24 cellular contexts compared by ENCODE assay signal in genomic region chr4:66035701-66036100, GRCh38.
"Had no signal": no experiment of that assay in that cellular context is flagged by ENCODE, and none has a peak within 500 bp of the region (broad histone marks: within the 10 kb centered on the region; RNA-seq: fewer than 3 reads in every experiment).

No MANE protein-coding gene starts in this region.

- H3K9me3 ChIP-seq: colonic mucosa, esophagus squamous epithelium, gastrocnemius medialis, left lung, lower lobe of right lung had no signal

- H3K27me3 ChIP-seq: colonic mucosa, esophagus squamous epithelium, gastrocnemius medialis, heart left ventricle, hepatocyte, left lung had no signal

- H3K27ac ChIP-seq: colonic mucosa, epithelial cell of prostate, esophagus squamous epithelium, gastrocnemius medialis, heart left ventricle, hepatocyte, left lung, lower lobe of right lung had no signal

- DNase-seq: colonic mucosa; cortex of kidney; effector CD8-positive, alpha-beta T cell; effector memory CD8-positive, alpha-beta T cell; endodermal cell; erythroblast; esophagus squamous epithelium; foreskin fibroblast; foreskin melanocyte; gastrocnemius medialis; heart left ventricle; hypothalamus; immature natural killer cell; islet precursor cell; kidney; kidney glomerular epithelial cell; left lung; left ventricle myocardium superior; lower lobe of right lung; mesenchymal stem cell; naive thymus-derived CD4-positive, alpha-beta T cell had no signal

- H3K4me1 ChIP-seq: colonic mucosa, esophagus squamous epithelium, gastrocnemius medialis, heart left ventricle, left lung, lower lobe of right lung had no signal

- H3K4me3 ChIP-seq: colonic mucosa, esophagus squamous epithelium, gastrocnemius medialis, heart left ventricle, hepatocyte, left lung, lower lobe of right lung had no signal

- H3K36me3 ChIP-seq: colonic mucosa, esophagus squamous epithelium, gastrocnemius medialis, heart left ventricle, left lung, lower lobe of right lung had no signal

- ATAC-seq: effector memory CD8-positive, alpha-beta T cell; esophagus mucosa; gastrocnemius medialis; heart left ventricle; left lung; left ventricle myocardium superior; lower lobe of right lung; naive thymus-derived CD4-positive, alpha-beta T cell had no signal
